In the genomic region with DNA sequence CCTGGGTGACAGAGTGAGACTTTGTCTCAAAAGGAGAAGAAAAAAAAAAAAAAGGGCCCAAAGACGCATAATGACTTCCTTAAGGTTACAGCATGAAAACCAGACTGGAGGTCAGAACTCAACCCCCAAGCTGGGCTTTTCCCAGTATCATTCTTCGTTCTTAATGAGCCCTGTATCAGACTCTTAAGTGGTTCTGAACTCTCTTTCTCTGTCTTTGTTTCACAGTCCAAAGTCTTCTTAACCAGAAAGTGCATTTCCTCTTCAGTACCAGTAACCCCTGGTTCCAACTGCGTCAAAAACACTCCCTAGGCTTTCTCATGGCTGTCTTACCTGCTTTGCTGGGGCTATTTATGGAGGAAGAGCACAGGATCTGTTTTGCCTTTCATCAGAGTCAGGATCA, we compare ENCODE assay signal across 20 cellular contexts. TPM values are rescaled to one million over a fixed set of nuclear protein-coding genes. Genes with fewer than 3 reads are reported as not detected.
DNase-seq lines count a peak whose midpoint lies in the region; ATAC-seq, FAIRE-seq and TF ChIP-seq lines count a peak whose summit lies in the region.
"Had no signal": no experiment of that assay in that cellular context is flagged by ENCODE, and none has a peak within 500 bp of the region (broad histone marks: within the 10 kb centered on the region; RNA-seq: fewer than 3 reads in every experiment).

No MANE protein-coding gene starts in this region.

- no peaks in the 10 kb centered on the region for H3K9me3 ChIP-seq in hepatocyte (ENCODE audit: low read depth)
- H3K9me3 ChIP-seq in small intestine (ENCODE audit: control insufficient read depth, low read depth), result no peaks in the 10 kb centered on the region
- H3K9me3 ChIP-seq in MG63, result no peaks in the 10 kb centered on the region
- H3K9me3 ChIP-seq: SK-N-SH had no signal

- H3K27me3 ChIP-seq in hepatocyte (no peaks in the 10 kb centered on the region), small intestine (ENCODE audit: control insufficient read depth in 2 of 2, insufficient read depth in 2 of 2, low read length in 2 of 2) (no peaks in the 10 kb centered on the region), MG63 (no peaks in the 10 kb centered on the region)

- no peak overlapping the region for H3K4me3 ChIP-seq in GM12865 (ENCODE audit: low read depth, low read length)
- H3K4me3 ChIP-seq in hepatocyte, result no peak overlapping the region
- H3K4me3 ChIP-seq in small intestine (ENCODE audit: low read depth in 1 of 2, low read length in 2 of 2), result no peak overlapping the region
- no peak overlapping the region for H3K4me3 ChIP-seq in MG63
- H3K4me3 ChIP-seq: A549 had no signal

- no peak for TF ChIP-seq CTCF in GM12865 (IDR thresholded peaks at IDR 0.05; ENCODE audit: insufficient read depth, low read depth, low read length, missing control alignments)
- no peak for TF ChIP-seq CTCF in hepatocyte (IDR thresholded peaks at IDR 0.05; ENCODE audit: poor library complexity)

- H3K4me2 ChIP-seq in hepatocyte, result no peak overlapping the region
- H3K4me2 ChIP-seq: A549, SK-N-SH had no signal

- ATAC-seq in HG02798 (IDR thresholded peaks at IDR 0.05; ENCODE audit: poor library complexity, unreplicated experiment), result peak; percentile 39
- ATAC-seq: A549, HepG2 had no signal

- H3K27ac ChIP-seq in hepatocyte (peak overlapping the region; percentile 18), small intestine (ENCODE audit: low read depth in 1 of 2, low read length in 1 of 2) (no peak overlapping the region)
- H3K27ac ChIP-seq: A549 had no signal

- FAIRE-seq in small intestine (lab: Jason Lieb, UNC) (no peak), frontal cortex (lab: Jason Lieb, UNC) (no peak)
- FAIRE-seq: A549, D721Med, HepG2 had no signal

- H4K20me1 ChIP-seq in hepatocyte (ENCODE audit: insufficient read depth, poor library complexity, severe bottlenecking), result no peaks in the 10 kb centered on the region

- H3K79me2 ChIP-seq in hepatocyte, result no peaks in the 10 kb centered on the region

- H2AFZ ChIP-seq in hepatocyte, result no peak overlapping the region

- no peaks in the 10 kb centered on the region for H3K9me2 ChIP-seq in hepatocyte (replicated peaks; ENCODE audit: insufficient read depth)
- H3K9me2 ChIP-seq: SK-N-SH had no signal

- DNase-seq in GM12865 (ENCODE audit: low read depth) (peak; percentile 64), hepatocyte (ENCODE audit: low spot score) (no peak), small intestine (peak; percentile 32), cortex of kidney (lab: John Stamatoyannopoulos, UW) (no peak), frontal cortex (ENCODE audit: low spot score in 2 of 2) (no peak), MG63 (no peak)
- DNase-seq: CD8-positive, alpha-beta memory T cell; DND-41; KG1; NCI-H187; NCI-H345; NCI-H524 treated with DMSO at 0.1 percent for 48 hours; PC-3; RPMI8226; SHP77 treated with DMSO at 0.1 percent for 48 hours; SK-N-SH had no signal

- WGBS in hepatocyte (ENCODE audit: low lambda C conversion rate, missing lambda C conversion rate), result 90% methylated on average over 3 of the region's 3 CpGs
- 22 to 62% (median 37%) methylated on average over 3 of the region's 3 CpGs for WGBS in small intestine, 3 donors

- H3K4me1 ChIP-seq in hepatocyte (ENCODE audit: insufficient read depth), result peaks cover 6% of the 10 kb centered on the region
- no peaks in the 10 kb centered on the region for H3K4me1 ChIP-seq in small intestine (ENCODE audit: control insufficient read depth in 2 of 2, insufficient read depth in 1 of 2, low read depth in 1 of 2, low read length in 1 of 2)
- H3K4me1 ChIP-seq: A549 had no signal

- H3K36me3 ChIP-seq in hepatocyte (replicated peaks; ENCODE audit: insufficient read depth, low read depth), result no peaks in the 10 kb centered on the region
- H3K36me3 ChIP-seq in small intestine (ENCODE audit: control insufficient read depth in 2 of 2, insufficient read depth in 2 of 2, low read length in 2 of 2), result no peaks in the 10 kb centered on the region
- H3K36me3 ChIP-seq in MG63, result no peaks in the 10 kb centered on the region

RNA-seq across cellular contexts. Expression of gene SHB, which starts 38.4 kb away (rescaled TPM):
- total RNA-seq in hepatocyte, result 15.5 and 20.8 TPM in 2 replicates
- 36.1 and 48.3 TPM in 2 replicates for polyA plus RNA-seq in hepatocyte
- 10 to 100 TPM in 1 of 3 donors, 1 to 10 TPM in 2; 8.9 to 18.9 (median 9.2) TPM for polyA plus RNA-seq in small intestine
- 12.2 TPM for total RNA-seq in frontal cortex
- 6.0 and 20.0 TPM in 2 replicates for total RNA-seq in MG63 (2014; rRNA removed; shearing (Covaris generic); ENCODE audit: low replicate concordance)

Comparison
In these comparisons a context has a peak if more than half of its experiments do, and no peak if none do; other contexts are left out.
1. DNase-seq: peak in GM12865 (single experiment) and small intestine (single experiment); none in hepatocyte (single experiment), cortex of kidney (single experiment), frontal cortex (0 of 2) and MG63 (single experiment).